Comparison of ENCODE assay signal across 8 cellular contexts in the genomic region with DNA sequence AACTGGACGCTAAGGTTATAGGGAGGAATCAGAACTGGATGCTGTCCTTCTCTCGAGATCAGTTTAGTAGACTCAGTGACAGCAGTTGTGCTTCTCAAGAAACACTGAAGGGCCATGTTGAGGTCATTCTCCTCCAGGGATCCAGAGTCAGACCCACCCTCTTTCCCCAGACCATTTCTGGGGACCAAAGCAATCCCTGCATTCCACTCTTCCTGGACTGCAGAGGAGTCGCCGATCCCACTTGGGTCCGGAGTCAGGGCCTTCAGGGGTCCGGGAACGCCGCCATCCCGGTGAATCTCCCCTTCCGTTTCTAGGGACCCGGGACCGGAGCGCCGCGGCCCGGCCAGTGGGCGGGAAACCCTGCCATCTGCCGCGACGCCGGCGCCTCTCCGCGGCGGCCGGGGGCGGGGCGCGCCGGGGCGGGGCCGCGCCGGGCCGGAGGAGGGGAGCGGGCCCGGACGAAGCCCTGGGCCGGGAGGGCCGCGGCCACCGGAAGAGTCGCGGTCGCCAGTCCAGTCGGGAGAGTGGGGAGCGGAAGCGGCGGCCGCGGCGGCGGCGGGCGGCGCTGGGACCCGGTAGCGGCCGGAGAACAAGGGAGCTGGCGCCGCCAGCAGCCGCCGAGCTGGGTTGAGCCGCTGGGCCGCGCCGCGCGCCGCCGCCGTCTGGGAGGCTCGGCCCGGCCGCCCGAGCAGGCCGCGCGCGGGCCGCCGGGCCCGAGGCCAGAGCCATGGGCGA. TPM values are rescaled to one million over a fixed set of nuclear protein-coding genes. Genes with fewer than 3 reads are reported as not detected.
A peak's percentile ranks its signal among the peaks of the same experiment; 100 is the strongest.
DNase-seq lines count a peak whose midpoint lies in the region; ATAC-seq and TF ChIP-seq lines count a peak whose summit lies in the region.

A gene (plus strand): TSS at position 469 of the 735 bp plus-strand sequence. CDS start 259 bp downstream, at position 728.

- peak within 1 kb of the TSS; percentile 73 to 89 (median 85) for H3K27ac Mint-ChIP-seq in CD14-positive monocyte

- ATAC-seq in GM19035 (IDR thresholded peaks at IDR 0.05; ENCODE audit: unreplicated experiment): peak; percentile 87
- peak; percentile 74 for ATAC-seq in HG03139 (IDR thresholded peaks at IDR 0.05; ENCODE audit: unreplicated experiment)

- H3K9me3 Mint-ChIP-seq in CD14-positive monocyte: no peaks in the 10 kb centered on the region

- H3K27ac ChIP-seq in esophagus (ENCODE audit: low read depth in 2 of 2, low read length in 1 of 2): peak within 1 kb of the TSS; percentile 93 to 97

- H3K36me3 ChIP-seq in esophagus (ENCODE audit: control insufficient read depth in 2 of 2, insufficient read depth in 2 of 2, low read length in 1 of 2): no peaks in the 10 kb centered on the region

- WGBS in esophagus, 2 donors: 0 to 1% methylated on average over 51 to 84 of the region's 84 CpGs

- peaks cover 2 to 3% of the 10 kb centered on the region in 2 donors for H3K36me3 Mint-ChIP-seq in CD14-positive monocyte

- peaks cover 0 to 4% (median 2%) of the 10 kb centered on the region in 3 donors for H3K27me3 Mint-ChIP-seq in CD14-positive monocyte (ENCODE audit: low read depth in 3 of 3)

- no peaks in the 10 kb centered on the region for H3K27me3 ChIP-seq in esophagus (ENCODE audit: control insufficient read depth in 1 of 2, insufficient read depth in 2 of 2, low read length in 2 of 2)
- H3K27me3 ChIP-seq in mononuclear cell (ENCODE audit: insufficient read depth, low read length): no peaks in the 10 kb centered on the region

- H3K9me3 ChIP-seq in esophagus (ENCODE audit: control insufficient read depth in 2 of 2, insufficient read depth in 1 of 2, low read depth in 1 of 2, low read length in 1 of 2) (no peaks in the 10 kb centered on the region), mononuclear cell (ENCODE audit: low read depth, low read length) (no peaks in the 10 kb centered on the region)

- intact Hi-C loops in CD14-positive monocyte (cut with micrococcal nuclease): no loop called here

- peak within 1 kb of the TSS; percentile 96 for H3K4me3 Mint-ChIP-seq in CD14-positive monocyte

- H3K4me3 ChIP-seq in esophagus (ENCODE audit: low read depth in 1 of 2, low read length in 2 of 2) (peak within 1 kb of the TSS; percentile 81 to 91), mononuclear cell (ENCODE audit: low read length) (peak within 1 kb of the TSS; percentile 77)

- peaks cover 38% of the 10 kb centered on the region for H3K4me1 Mint-ChIP-seq in CD14-positive monocyte

- DNase-seq in CD14-positive monocyte (ENCODE audit: low spot score) (no peak), NCI-H69 (lab: John Stamatoyannopoulos, UW) (peak; percentile 88), superior temporal gyrus (ENCODE audit: extremely low spot score) (peak; percentile 54)
- DNase-seq in activated T-cell treated with anti-CD3 and anti-CD28 coated beads, Interleukin-2, amount 50 U/mL, for 1 hour: peak; percentile 64

- TF ChIP-seq CTCF in CD14-positive monocyte (IDR thresholded peaks at IDR 0.05): no peak

- H3K4me1 ChIP-seq in esophagus (ENCODE audit: control insufficient read depth in 2 of 2, insufficient read depth in 2 of 2, low read length in 1 of 2) (peaks cover 3 to 8% of the 10 kb centered on the region in 2 donors), mononuclear cell (ENCODE audit: insufficient read depth, low read length) (peaks cover 31% of the 10 kb centered on the region)

RNA-seq across cellular contexts. Expression of the gene that starts here (rescaled TPM):
- 1 to 10 TPM; 4.5 to 9.4 TPM for polyA plus RNA-seq in CD14-positive monocyte
- polyA plus RNA-seq in esophagus: 10 to 100 TPM; 27.2 to 31.6 TPM
- total RNA-seq in mononuclear cell: 18.3 TPM
